2 cellular contexts compared by ENCODE assay signal in the genomic region with DNA sequence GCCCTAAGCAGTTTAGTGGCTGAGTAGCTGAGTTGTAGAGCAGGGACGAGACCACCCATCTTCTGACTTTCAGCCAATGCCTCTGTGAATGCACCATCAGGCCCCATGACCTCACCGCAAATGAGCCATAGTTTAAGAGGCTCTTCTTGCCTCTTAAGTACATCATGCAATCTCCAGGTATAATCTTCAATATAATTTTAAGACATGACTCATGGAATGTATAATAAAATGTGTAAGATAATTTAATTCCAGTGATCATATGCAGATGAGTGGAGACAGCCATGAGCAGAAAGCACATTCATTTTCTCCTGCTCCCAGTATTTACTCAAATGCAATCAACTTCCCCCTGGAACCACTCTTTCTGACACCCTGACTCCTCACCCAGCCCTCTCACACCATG.
A peak's percentile ranks its signal among the peaks of the same experiment; 100 is the strongest.
TF ChIP-seq lines count a peak whose summit lies in the region.

No MANE protein-coding gene starts in this region.

TF ChIP-seq in SK-N-SH treated with all-trans-retinoic acid at 6 μM for 48 hours, 23 proteins besides CTCF, POLR2A, EP300 and RAD21 (continued from another document):
- TF ChIP-seq, protein P1, sequence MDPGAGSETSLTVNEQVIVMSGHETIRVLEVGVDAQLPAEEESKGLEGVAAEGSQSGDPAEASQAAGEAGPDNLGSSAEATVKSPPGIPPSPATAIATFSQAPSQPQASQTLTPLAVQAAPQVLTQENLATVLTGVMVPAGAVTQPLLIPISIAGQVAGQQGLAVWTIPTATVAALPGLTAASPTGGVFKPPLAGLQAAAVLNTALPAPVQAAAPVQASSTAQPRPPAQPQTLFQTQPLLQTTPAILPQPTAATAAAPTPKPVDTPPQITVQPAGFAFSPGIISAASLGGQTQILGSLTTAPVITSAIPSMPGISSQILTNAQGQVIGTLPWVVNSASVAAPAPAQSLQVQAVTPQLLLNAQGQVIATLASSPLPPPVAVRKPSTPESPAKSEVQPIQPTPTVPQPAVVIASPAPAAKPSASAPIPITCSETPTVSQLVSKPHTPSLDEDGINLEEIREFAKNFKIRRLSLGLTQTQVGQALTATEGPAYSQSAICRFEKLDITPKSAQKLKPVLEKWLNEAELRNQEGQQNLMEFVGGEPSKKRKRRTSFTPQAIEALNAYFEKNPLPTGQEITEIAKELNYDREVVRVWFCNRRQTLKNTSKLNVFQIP (CRISPR knock-in tag; IDR thresholded peaks at IDR 0.05; ENCODE audit: borderline replicate concordance, low read depth): no peak
- TF ChIP-seq PPARA (CRISPR knock-in tag; IDR thresholded peaks at IDR 0.05; ENCODE audit: borderline replicate concordance) (no peak), GLIS3 (CRISPR knock-in tag; IDR thresholded peaks at IDR 0.05) (no peak), ZNF565 (CRISPR knock-in tag; conservative IDR thresholded peaks at IDR 0.05; ENCODE audit: low read depth) (no peak), OSR1 (CRISPR knock-in tag; IDR thresholded peaks at IDR 0.05) (no peak), ARNTL (CRISPR knock-in tag; IDR thresholded peaks at IDR 0.05; ENCODE audit: borderline replicate concordance, low read depth) (no peak), ZFP30 (CRISPR knock-in tag; IDR thresholded peaks at IDR 0.05) (no peak), TOX (CRISPR knock-in tag; IDR thresholded peaks at IDR 0.05; ENCODE audit: borderline replicate concordance) (no peak), ISL1 (CRISPR knock-in tag; IDR thresholded peaks at IDR 0.05) (peak; percentile 88), ZC3H10 (CRISPR knock-in tag; IDR thresholded peaks at IDR 0.05) (no peak)
- TF ChIP-seq, protein P2, sequence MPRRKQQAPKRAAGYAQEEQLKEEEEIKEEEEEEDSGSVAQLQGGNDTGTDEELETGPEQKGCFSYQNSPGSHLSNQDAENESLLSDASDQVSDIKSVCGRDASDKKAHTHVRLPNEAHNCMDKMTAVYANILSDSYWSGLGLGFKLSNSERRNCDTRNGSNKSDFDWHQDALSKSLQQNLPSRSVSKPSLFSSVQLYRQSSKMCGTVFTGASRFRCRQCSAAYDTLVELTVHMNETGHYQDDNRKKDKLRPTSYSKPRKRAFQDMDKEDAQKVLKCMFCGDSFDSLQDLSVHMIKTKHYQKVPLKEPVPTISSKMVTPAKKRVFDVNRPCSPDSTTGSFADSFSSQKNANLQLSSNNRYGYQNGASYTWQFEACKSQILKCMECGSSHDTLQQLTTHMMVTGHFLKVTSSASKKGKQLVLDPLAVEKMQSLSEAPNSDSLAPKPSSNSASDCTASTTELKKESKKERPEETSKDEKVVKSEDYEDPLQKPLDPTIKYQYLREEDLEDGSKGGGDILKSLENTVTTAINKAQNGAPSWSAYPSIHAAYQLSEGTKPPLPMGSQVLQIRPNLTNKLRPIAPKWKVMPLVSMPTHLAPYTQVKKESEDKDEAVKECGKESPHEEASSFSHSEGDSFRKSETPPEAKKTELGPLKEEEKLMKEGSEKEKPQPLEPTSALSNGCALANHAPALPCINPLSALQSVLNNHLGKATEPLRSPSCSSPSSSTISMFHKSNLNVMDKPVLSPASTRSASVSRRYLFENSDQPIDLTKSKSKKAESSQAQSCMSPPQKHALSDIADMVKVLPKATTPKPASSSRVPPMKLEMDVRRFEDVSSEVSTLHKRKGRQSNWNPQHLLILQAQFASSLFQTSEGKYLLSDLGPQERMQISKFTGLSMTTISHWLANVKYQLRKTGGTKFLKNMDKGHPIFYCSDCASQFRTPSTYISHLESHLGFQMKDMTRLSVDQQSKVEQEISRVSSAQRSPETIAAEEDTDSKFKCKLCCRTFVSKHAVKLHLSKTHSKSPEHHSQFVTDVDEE (CRISPR knock-in tag; IDR thresholded peaks at IDR 0.05): no peak
- TF ChIP-seq, protein P3, sequence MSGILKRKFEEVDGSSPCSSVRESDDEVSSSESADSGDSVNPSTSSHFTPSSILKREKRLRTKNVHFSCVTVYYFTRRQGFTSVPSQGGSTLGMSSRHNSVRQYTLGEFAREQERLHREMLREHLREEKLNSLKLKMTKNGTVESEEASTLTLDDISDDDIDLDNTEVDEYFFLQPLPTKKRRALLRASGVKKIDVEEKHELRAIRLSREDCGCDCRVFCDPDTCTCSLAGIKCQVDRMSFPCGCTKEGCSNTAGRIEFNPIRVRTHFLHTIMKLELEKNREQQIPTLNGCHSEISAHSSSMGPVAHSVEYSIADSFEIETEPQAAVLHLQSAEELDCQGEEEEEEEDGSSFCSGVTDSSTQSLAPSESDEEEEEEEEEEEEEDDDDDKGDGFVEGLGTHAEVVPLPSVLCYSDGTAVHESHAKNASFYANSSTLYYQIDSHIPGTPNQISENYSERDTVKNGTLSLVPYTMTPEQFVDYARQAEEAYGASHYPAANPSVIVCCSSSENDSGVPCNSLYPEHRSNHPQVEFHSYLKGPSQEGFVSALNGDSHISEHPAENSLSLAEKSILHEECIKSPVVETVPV (CRISPR knock-in tag; IDR thresholded peaks at IDR 0.05): no peak
- TF ChIP-seq, protein P4, sequence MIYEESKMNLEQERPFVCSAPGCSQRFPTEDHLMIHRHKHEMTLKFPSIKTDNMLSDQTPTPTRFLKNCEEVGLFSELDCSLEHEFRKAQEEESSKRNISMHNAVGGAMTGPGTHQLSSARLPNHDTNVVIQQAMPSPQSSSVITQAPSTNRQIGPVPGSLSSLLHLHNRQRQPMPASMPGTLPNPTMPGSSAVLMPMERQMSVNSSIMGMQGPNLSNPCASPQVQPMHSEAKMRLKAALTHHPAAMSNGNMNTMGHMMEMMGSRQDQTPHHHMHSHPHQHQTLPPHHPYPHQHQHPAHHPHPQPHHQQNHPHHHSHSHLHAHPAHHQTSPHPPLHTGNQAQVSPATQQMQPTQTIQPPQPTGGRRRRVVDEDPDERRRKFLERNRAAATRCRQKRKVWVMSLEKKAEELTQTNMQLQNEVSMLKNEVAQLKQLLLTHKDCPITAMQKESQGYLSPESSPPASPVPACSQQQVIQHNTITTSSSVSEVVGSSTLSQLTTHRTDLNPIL (CRISPR knock-in tag; IDR thresholded peaks at IDR 0.05; ENCODE audit: low read depth): peak; percentile 65; the same call in 1 of the 2 replicates

TF ChIP-seq in SK-N-SH, 30 proteins besides CTCF, POLR2A, EP300 and RAD21 (continued from another document):
- TF ChIP-seq, protein P5, sequence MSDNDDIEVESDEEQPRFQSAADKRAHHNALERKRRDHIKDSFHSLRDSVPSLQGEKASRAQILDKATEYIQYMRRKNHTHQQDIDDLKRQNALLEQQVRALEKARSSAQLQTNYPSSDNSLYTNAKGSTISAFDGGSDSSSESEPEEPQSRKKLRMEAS (IDR thresholded peaks at IDR 0.05; ENCODE audit: low read depth): no peak
- no peak for TF ChIP-seq ELF1 (IDR thresholded peaks at IDR 0.05)
- TF ChIP-seq MXI1 (IDR thresholded peaks at IDR 0.05; ENCODE audit: low read depth, low read length): no peak
- TF ChIP-seq RCOR1 (IDR thresholded peaks at IDR 0.05; ENCODE audit: low read length): no peak
- TF ChIP-seq CHD2 (IDR thresholded peaks at IDR 0.05; ENCODE audit: low read length, partially characterized antibody): no peak
- TF ChIP-seq RFX5 (IDR thresholded peaks at IDR 0.05; ENCODE audit: low read length): no peak
- no peak for TF ChIP-seq POLR2AphosphoS5 (IDR thresholded peaks at IDR 0.05; ENCODE audit: low read depth, low read length)
- no peak for TF ChIP-seq MEF2A (IDR thresholded peaks at IDR 0.05; ENCODE audit: borderline replicate concordance, low read depth)
- TF ChIP-seq, protein P6, sequence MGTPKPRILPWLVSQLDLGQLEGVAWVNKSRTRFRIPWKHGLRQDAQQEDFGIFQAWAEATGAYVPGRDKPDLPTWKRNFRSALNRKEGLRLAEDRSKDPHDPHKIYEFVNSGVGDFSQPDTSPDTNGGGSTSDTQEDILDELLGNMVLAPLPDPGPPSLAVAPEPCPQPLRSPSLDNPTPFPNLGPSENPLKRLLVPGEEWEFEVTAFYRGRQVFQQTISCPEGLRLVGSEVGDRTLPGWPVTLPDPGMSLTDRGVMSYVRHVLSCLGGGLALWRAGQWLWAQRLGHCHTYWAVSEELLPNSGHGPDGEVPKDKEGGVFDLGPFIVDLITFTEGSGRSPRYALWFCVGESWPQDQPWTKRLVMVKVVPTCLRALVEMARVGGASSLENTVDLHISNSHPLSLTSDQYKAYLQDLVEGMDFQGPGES (IDR thresholded peaks at IDR 0.05; ENCODE audit: low read depth, low read length): no peak
- TF ChIP-seq, protein P7, sequence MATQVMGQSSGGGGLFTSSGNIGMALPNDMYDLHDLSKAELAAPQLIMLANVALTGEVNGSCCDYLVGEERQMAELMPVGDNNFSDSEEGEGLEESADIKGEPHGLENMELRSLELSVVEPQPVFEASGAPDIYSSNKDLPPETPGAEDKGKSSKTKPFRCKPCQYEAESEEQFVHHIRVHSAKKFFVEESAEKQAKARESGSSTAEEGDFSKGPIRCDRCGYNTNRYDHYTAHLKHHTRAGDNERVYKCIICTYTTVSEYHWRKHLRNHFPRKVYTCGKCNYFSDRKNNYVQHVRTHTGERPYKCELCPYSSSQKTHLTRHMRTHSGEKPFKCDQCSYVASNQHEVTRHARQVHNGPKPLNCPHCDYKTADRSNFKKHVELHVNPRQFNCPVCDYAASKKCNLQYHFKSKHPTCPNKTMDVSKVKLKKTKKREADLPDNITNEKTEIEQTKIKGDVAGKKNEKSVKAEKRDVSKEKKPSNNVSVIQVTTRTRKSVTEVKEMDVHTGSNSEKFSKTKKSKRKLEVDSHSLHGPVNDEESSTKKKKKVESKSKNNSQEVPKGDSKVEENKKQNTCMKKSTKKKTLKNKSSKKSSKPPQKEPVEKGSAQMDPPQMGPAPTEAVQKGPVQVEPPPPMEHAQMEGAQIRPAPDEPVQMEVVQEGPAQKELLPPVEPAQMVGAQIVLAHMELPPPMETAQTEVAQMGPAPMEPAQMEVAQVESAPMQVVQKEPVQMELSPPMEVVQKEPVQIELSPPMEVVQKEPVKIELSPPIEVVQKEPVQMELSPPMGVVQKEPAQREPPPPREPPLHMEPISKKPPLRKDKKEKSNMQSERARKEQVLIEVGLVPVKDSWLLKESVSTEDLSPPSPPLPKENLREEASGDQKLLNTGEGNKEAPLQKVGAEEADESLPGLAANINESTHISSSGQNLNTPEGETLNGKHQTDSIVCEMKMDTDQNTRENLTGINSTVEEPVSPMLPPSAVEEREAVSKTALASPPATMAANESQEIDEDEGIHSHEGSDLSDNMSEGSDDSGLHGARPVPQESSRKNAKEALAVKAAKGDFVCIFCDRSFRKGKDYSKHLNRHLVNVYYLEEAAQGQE (IDR thresholded peaks at IDR 0.05; ENCODE audit: low read depth, low read length): no peak
